16 cellular contexts compared by ENCODE assay signal in the genomic region with DNA sequence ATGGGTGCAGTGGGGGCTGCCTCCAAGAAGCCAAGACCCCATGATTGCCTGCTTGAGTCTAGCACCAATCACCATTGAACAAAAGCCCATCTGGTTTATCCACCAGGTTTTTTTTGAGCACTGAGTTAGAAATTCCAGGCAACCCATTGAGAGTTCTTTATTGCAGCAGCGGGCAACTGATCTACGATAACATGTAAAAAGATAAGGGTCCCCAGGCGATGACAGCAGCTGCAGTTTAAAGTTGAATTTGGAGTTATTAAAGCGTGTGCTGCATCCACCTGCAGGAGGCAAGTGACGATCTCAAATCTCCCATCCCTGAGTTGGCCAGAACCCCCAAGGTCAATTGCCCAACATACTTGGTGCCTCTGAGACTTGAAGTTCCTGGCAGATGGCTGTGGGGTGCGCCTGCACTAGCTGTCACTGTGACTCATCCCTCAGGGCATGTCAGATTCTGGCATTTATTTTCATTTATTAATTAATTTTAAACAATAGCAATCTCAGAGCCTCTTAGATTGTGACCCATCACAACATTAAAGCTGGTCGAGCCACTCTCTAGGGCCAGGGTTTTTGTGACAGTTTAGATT.
A peak's percentile ranks its signal among the peaks of the same experiment; 100 is the strongest.
DNase-seq lines count a peak whose midpoint lies in the region; ATAC-seq and TF ChIP-seq lines count a peak whose summit lies in the region.
"Had no signal": no experiment of that assay in that cellular context is flagged by ENCODE, and none has a peak within 500 bp of the region (broad histone marks: within the 10 kb centered on the region; RNA-seq: fewer than 3 reads in every experiment).

No MANE protein-coding gene starts in this region.

- TF ChIP-seq CTCF in RWPE2 (IDR thresholded peaks at IDR 0.05; ENCODE audit: poor library complexity, severe bottlenecking): no peak
- no peak for TF ChIP-seq CTCF in testis (IDR thresholded peaks at IDR 0.05)

- intact Hi-C loops in testis (cut with DNase I; ENCODE audit: low total_unique reads): no loop called here

- H3K9me3 ChIP-seq in RWPE2 (ENCODE audit: severe bottlenecking) (no peaks in the 10 kb centered on the region), testis (no peaks in the 10 kb centered on the region)

- H3K36me3 Mint-ChIP-seq in natural killer cell treated with Interleukin-12 subunit alpha and Interleukin-12 subunit beta and Interleukin-15 and Interleukin-18, amount 100 ng/mL, for 72 hours: no peaks in the 10 kb centered on the region

- H3K4me3 ChIP-seq in RWPE2 (ENCODE audit: severe bottlenecking) (no peak overlapping the region), testis (no peak overlapping the region)

- H3K4me1 Mint-ChIP-seq in natural killer cell treated with Interleukin-12 subunit alpha and Interleukin-12 subunit beta and Interleukin-15 and Interleukin-18, amount 100 ng/mL, for 72 hours (ENCODE audit: low read depth in 2 of 2): no peaks in the 10 kb centered on the region
- H3K4me1 Mint-ChIP-seq: T-helper 17 cell had no signal

- H3K27ac ChIP-seq in RWPE2 (ENCODE audit: poor library complexity, severe bottlenecking) (no peak overlapping the region), testis (no peak overlapping the region)
- H3K27ac ChIP-seq: 22Rv1 had no signal

- H3K27me3 ChIP-seq in RWPE2 (ENCODE audit: insufficient read depth, poor library complexity, severe bottlenecking): no peaks in the 10 kb centered on the region
- no peaks in the 10 kb centered on the region for H3K27me3 ChIP-seq in testis

- H3K4me1 ChIP-seq in RWPE2 (ENCODE audit: insufficient read depth, poor library complexity, severe bottlenecking): no peaks in the 10 kb centered on the region
- H3K4me1 ChIP-seq in testis: peaks cover 17% of the 10 kb centered on the region

- peaks cover 19% of the 10 kb centered on the region in 2 donors for H3K27me3 Mint-ChIP-seq in natural killer cell treated with Interleukin-12 subunit alpha and Interleukin-12 subunit beta and Interleukin-15 and Interleukin-18, amount 100 ng/mL, for 72 hours

- no peaks in the 10 kb centered on the region for H3K36me3 ChIP-seq in RWPE2 (ENCODE audit: low read depth)
- H3K36me3 ChIP-seq in testis (ENCODE audit: low read depth, missing control alignments): no peaks in the 10 kb centered on the region

- TF ChIP-seq POLR2A in testis (IDR thresholded peaks at IDR 0.05): no peak

- no peaks in the 10 kb centered on the region for H3K9me3 Mint-ChIP-seq in natural killer cell treated with Interleukin-12 subunit alpha and Interleukin-12 subunit beta and Interleukin-15 and Interleukin-18, amount 100 ng/mL, for 72 hours

- peak; percentile 23 for DNase-seq in DMS 273 (lab: John Stamatoyannopoulos, UW; ENCODE audit: unreplicated experiment)
- DNase-seq in DMS 273 treated with DMSO at 0.1 percent for 48 hours (lab: John Stamatoyannopoulos, UW): no peak
- peak; percentile 6 for DNase-seq in MV-4-11 (lab: John Stamatoyannopoulos, UW)
- no peak for DNase-seq in RWPE2 (ENCODE audit: low spot score)
- peak; percentile 74 for DNase-seq in testis
- no peak for DNase-seq in natural killer cell treated with Interleukin-12 subunit alpha and Interleukin-12 subunit beta and Interleukin-15 and Interleukin-18, amount 100 ng/mL, for 72 hours (ENCODE audit: low spot score)
- no peak for DNase-seq in RPMI8226
- DNase-seq: C1 segment of cervical spinal cord; GF-D8; KG1; NCI-H1105 treated with DMSO at 0.1 percent for 48 hours; NCI-H187 treated with DMSO at 0.1 percent for 48 hours; NK-92 treated with Interleukin-12 subunit alpha and Interleukin-12 subunit beta, amount 100 ng/mL, for 24 hours; T-helper 17 cell had no signal

- H3K27ac Mint-ChIP-seq in natural killer cell treated with Interleukin-12 subunit alpha and Interleukin-12 subunit beta and Interleukin-15 and Interleukin-18, amount 100 ng/mL, for 72 hours: no peak overlapping the region
- H3K27ac Mint-ChIP-seq: T-helper 17 cell had no signal

- no peak overlapping the region for H3K4me3 Mint-ChIP-seq in natural killer cell treated with Interleukin-12 subunit alpha and Interleukin-12 subunit beta and Interleukin-15 and Interleukin-18, amount 100 ng/mL, for 72 hours
- H3K4me3 Mint-ChIP-seq: T-helper 17 cell had no signal

- ATAC-seq in RWPE2 (ENCODE audit: low read depth): peak; percentile 55; the same call in 2 of the 3 replicates
- ATAC-seq in natural killer cell treated with Interleukin-12 subunit alpha and Interleukin-12 subunit beta and Interleukin-15 and Interleukin-18, amount 100 ng/mL, for 72 hours: no peak
- ATAC-seq in HG03135 (IDR thresholded peaks at IDR 0.05; ENCODE audit: unreplicated experiment): no peak
- ATAC-seq: T-helper 17 cell had no signal

- WGBS in testis, 2 donors: 61 to 79% methylated on average over 7 of the region's 7 CpGs

Comparison
In these comparisons a context has a peak if more than half of its experiments do, and no peak if none do; other contexts are left out.
1. DNase-seq: peak in DMS 273 (single experiment), MV-4-11 (single experiment) and testis (single experiment); none in DMS 273 treated with DMSO at 0.1 percent for 48 hours (single experiment), RWPE2 (single experiment), natural killer cell treated with Interleukin-12 subunit alpha and Interleukin-12 subunit beta and Interleukin-15 and Interleukin-18, amount 100 ng/mL, for 72 hours (single experiment) and RPMI8226 (single experiment).